In the genomic region with DNA sequence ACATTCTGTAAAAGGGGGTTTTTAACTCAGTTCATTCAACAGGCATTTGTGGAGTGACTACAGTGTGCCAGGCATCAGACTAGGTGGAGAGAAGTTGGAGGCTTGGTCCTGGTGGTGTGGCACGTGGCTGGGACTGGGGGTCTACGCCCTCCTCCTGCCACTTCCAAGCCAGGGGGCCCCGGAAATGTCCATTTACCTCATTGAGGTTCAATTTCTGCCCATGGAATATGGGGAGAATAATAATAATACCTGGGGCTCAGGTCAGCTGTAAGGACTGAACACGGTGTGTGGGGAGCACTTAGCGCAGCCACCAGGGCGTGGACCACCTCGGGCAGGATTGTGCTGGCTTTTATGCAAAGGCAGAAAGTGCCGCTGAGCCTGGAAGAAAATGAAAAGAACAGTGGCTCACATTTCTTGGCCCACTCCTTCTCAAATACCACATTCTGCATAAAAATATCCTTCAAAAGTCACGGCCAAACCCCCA, we compare ENCODE assay signal across 18 cellular contexts.
A peak's percentile ranks its signal among the peaks of the same experiment; 100 is the strongest.
DNase-seq lines count a peak whose midpoint lies in the region; TF ChIP-seq lines count a peak whose summit lies in the region.
"Had no signal": no experiment of that assay in that cellular context is flagged by ENCODE, and none has a peak within 500 bp of the region (broad histone marks: within the 10 kb centered on the region; RNA-seq: fewer than 3 reads in every experiment).

No MANE protein-coding gene starts in this region.

- no peak for TF ChIP-seq POLR2A in prostate gland (IDR thresholded peaks at IDR 0.05)

- H3K9me3 Mint-ChIP-seq in CD14-positive monocyte, result peaks cover 0 to 6% (median 0%) of the 10 kb centered on the region in 7 donors
- H3K9me3 Mint-ChIP-seq: activated naive CD4-positive, alpha-beta T cell treated with anti-CD3 and anti-CD28 coated beads, Interleukin-2, amount 50 U/mL, for 72 hours; nephron progenitor cell; stimulated activated naive CD8-positive, alpha-beta T cell treated with anti-CD3 and anti-CD28 coated beads, Interleukin-15, Interleukin-2, amounts not matched to agents 100 ng/mL and 50 ng/mL, for 24 hours had no signal

- H3K4me3 ChIP-seq in ascending aorta (peak overlapping the region; percentile 7 to 48), prostate gland (no peak overlapping the region)

- peak overlapping the region; percentile 68 to 87 for H3K4me3 Mint-ChIP-seq in CD14-positive monocyte
- H3K4me3 Mint-ChIP-seq: nephron progenitor cell; stimulated activated naive CD8-positive, alpha-beta T cell treated with anti-CD3 and anti-CD28 coated beads, Interleukin-15, Interleukin-2, amounts not matched to agents 100 ng/mL and 50 ng/mL, for 24 hours; T-helper 17 cell had no signal

- H3K36me3 ChIP-seq in ascending aorta (no peaks in the 10 kb centered on the region), prostate gland (no peaks in the 10 kb centered on the region)

- intact Hi-C loops in CD14-positive monocyte (cut with micrococcal nuclease), result no loop called here
- intact Hi-C loops in ascending aorta (cut with DNase I), result no loop called here
- intact Hi-C loops in prostate gland (cut with DNase I), result no loop called here

- peak overlapping the region in 1 of 2 donors; percentile 26 for H3K27ac ChIP-seq in ascending aorta
- H3K27ac ChIP-seq in prostate gland, result peak overlapping the region; percentile 59 to 74

- TF ChIP-seq CTCF in CD14-positive monocyte (IDR thresholded peaks at IDR 0.05) (no peak), ascending aorta (IDR thresholded peaks at IDR 0.05) (no peak), prostate gland (IDR thresholded peaks at IDR 0.05) (no peak)

- WGBS in prostate gland, result 27% methylated on average over 9 of the region's 9 CpGs

- H3K9me3 ChIP-seq in ascending aorta, result no peaks in the 10 kb centered on the region
- H3K9me3 ChIP-seq in prostate gland, result no peaks in the 10 kb centered on the region

- H3K27me3 Mint-ChIP-seq in CD14-positive monocyte (ENCODE audit: low read depth in 3 of 3), result peaks cover 2 to 4% (median 4%) of the 10 kb centered on the region in 3 donors

- peak overlapping the region; percentile 79 to 90 (median 88) for H3K27ac Mint-ChIP-seq in CD14-positive monocyte
- H3K27ac Mint-ChIP-seq: activated naive CD4-positive, alpha-beta T cell treated with anti-CD3 and anti-CD28 coated beads, Interleukin-2, amount 50 U/mL, for 72 hours; nephron progenitor cell; stimulated activated naive CD8-positive, alpha-beta T cell treated with anti-CD3 and anti-CD28 coated beads, Interleukin-15, Interleukin-2, amounts not matched to agents 100 ng/mL and 50 ng/mL, for 24 hours; T-helper 17 cell had no signal

- H3K4me1 Mint-ChIP-seq in CD14-positive monocyte, result peaks cover 47% of the 10 kb centered on the region

- no peak for DNase-seq in CD14-positive monocyte (ENCODE audit: low spot score)
- DNase-seq in ascending aorta (ENCODE audit: low spot score in 2 of 2), result no peak
- DNase-seq in iPS-NIHi7 (ENCODE audit: extremely low spot score), result peak; percentile 35
- no peak for DNase-seq in prostate gland (ENCODE audit: low spot score)
- DNase-seq in HuH-7.5 (ENCODE audit: low spot score), result no peak
- DNase-seq in stimulated activated CD4-positive, alpha-beta T cell treated with anti-CD3 and anti-CD28 coated beads, Interleukin-2, amount 100 ng/mL, for 24 hours, result no peak
- no peak for DNase-seq in SKM-1 (lab: John Stamatoyannopoulos, UW; ENCODE audit: unreplicated experiment)
- no peak for DNase-seq in DMS79 (lab: John Stamatoyannopoulos, UW)
- DNase-seq: activated CD4-positive, alpha-beta T cell treated with anti-CD3 and anti-CD28 coated beads for 1 hour; activated CD8-positive, alpha-beta memory T cell treated with anti-CD3 and anti-CD28 coated beads, Interleukin-2, amount 50 U/mL, for 48 hours; cerebellar nuclear complex; DMS79 treated with DMSO at 0.1 percent for 48 hours; NCI-H1930; nephron progenitor cell; RPMI8226; T-helper 17 cell had no signal

- H3K27me3 ChIP-seq in ascending aorta (no peaks in the 10 kb centered on the region), prostate gland (replicated peaks; ENCODE audit: insufficient read depth) (no peaks in the 10 kb centered on the region)

- H3K4me1 ChIP-seq in ascending aorta (peaks cover 5 to 29% of the 10 kb centered on the region in 2 donors), prostate gland (replicated peaks) (peaks cover 13% of the 10 kb centered on the region)

- peaks cover 3 to 5% of the 10 kb centered on the region in 2 donors for H3K36me3 Mint-ChIP-seq in CD14-positive monocyte
- H3K36me3 Mint-ChIP-seq: activated naive CD4-positive, alpha-beta T cell treated with anti-CD3 and anti-CD28 coated beads, Interleukin-2, amount 50 U/mL, for 72 hours had no signal

Comparison
In these comparisons a context has a peak if more than half of its experiments do, and no peak if none do; other contexts are left out.
1. H3K4me3 ChIP-seq: peak in ascending aorta (2 of 2); none in prostate gland (0 of 2).